Comparison of ENCODE assay signal across 8 cellular contexts in genomic region chr20:20603339-20603990, GRCh38.
DNase-seq lines count a peak whose midpoint lies in the region; ATAC-seq lines count a peak whose summit lies in the region.

No MANE protein-coding gene starts in this region.

- H3K4me2 ChIP-seq in BLaER1: peak overlapping the region; percentile 22

- peaks cover 10% of the 10 kb centered on the region; the same call in 1 of the 2 replicates for H3K4me1 ChIP-seq in BLaER1

- H3K27ac ChIP-seq in BLaER1: no peak overlapping the region

- peak; percentile 96 for ATAC-seq in HG03108 (IDR thresholded peaks at IDR 0.05; ENCODE audit: unreplicated experiment)

- no peaks in the 10 kb centered on the region for H3K27me3 ChIP-seq in BLaER1

- DNase-seq in GM19240 (ENCODE audit: insufficient read length, low spot score) (peak; percentile 58), NCI-H524 treated with DMSO at 0.1 percent for 48 hours (lab: John Stamatoyannopoulos, UW) (peak; percentile 100), left kidney (ENCODE audit: low read depth, low spot score) (peak; percentile 72), NOMO-1 treated with DMSO at 0.1 percent for 48 hours (lab: John Stamatoyannopoulos, UW; ENCODE audit: unreplicated experiment) (no peak), medulla oblongata (ENCODE audit: extremely low spot score) (no peak), retina (no peak)

- H4K20me1 ChIP-seq in BLaER1: no peaks in the 10 kb centered on the region

- no peaks in the 10 kb centered on the region for H3K9me3 ChIP-seq in BLaER1

- H3K36me3 ChIP-seq in BLaER1: peaks cover 39% of the 10 kb centered on the region

- H3K4me3 ChIP-seq in BLaER1: no peak overlapping the region

- no peak overlapping the region for H3K9ac ChIP-seq in BLaER1

Comparison
In these comparisons a context has a peak if more than half of its experiments do, and no peak if none do; other contexts are left out.
1. DNase-seq: peak in GM19240 (single experiment), NCI-H524 treated with DMSO at 0.1 percent for 48 hours (single experiment) and left kidney (single experiment); none in NOMO-1 treated with DMSO at 0.1 percent for 48 hours (single experiment), medulla oblongata (single experiment) and retina (single experiment).